In the genomic region with DNA sequence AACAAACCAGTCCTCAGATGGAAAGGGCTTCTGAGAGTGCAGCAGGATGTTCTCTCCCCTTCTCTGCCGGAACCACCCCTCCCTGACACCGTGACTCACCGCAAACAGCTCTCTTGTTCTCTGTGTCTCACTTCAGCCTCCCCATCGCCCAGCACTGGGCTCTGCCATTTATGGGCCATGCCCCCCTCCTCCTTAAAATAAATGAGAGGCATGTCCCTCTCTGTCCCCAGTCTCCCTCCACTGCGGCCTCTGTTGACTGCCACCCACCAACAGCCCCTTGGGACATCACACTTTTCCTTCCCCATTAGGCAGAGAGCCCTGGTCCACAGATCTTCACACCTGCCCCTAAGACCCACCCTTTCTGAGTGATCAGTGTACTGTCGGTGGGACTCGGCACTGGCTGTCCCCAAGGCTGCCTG, we compare ENCODE assay signal across 8 cellular contexts. TPM values are rescaled to one million over a fixed set of nuclear protein-coding genes. Genes with fewer than 3 reads are reported as not detected.
DNase-seq lines count a peak whose midpoint lies in the region; ATAC-seq and TF ChIP-seq lines count a peak whose summit lies in the region.

No MANE protein-coding gene starts in this region.

- ATAC-seq in HG02763 (IDR thresholded peaks at IDR 0.05; ENCODE audit: unreplicated experiment) = peak; percentile 65

- TF ChIP-seq CTCF in GM13977 (IDR thresholded peaks at IDR 0.05; ENCODE audit: extremely low read depth, insufficient read depth, missing control alignments) = no peak

- H3K27me3 Mint-ChIP-seq in activated naive CD4-positive, alpha-beta T cell treated with anti-CD3 and anti-CD28 coated beads, Interleukin-2, amount 10 ng/mL, durations not matched to agents 7 days and 5 days = no peaks in the 10 kb centered on the region

- DNase-seq in GM13977 (ENCODE audit: low spot score) = peak; percentile 82
- peak; percentile 52 for DNase-seq in RPMI7951 (ENCODE audit: low read depth)
- DNase-seq in activated naive CD4-positive, alpha-beta T cell treated with anti-CD3 and anti-CD28 coated beads, Interleukin-2, amount 10 ng/mL, durations not matched to agents 7 days and 5 days = peak; percentile 86
- peak; percentile 81 for DNase-seq in iris pigment epithelial cell (ENCODE audit: low read depth)
- peak; percentile 24 to 68 (median 48) for DNase-seq in stimulated activated CD4-positive, alpha-beta T cell treated with anti-CD3 and anti-CD28 coated beads, TNF-alpha, amount 100 ng/mL, for 24 hours (ENCODE audit: low read depth in 3 of 3)
- DNase-seq in cerebellum (ENCODE audit: low spot score) = no peak
- no peak for DNase-seq in NK-92 (lab: John Stamatoyannopoulos, UW; ENCODE audit: unreplicated experiment)

- CTCF ChIA-PET in activated naive CD4-positive, alpha-beta T cell treated with anti-CD3 and anti-CD28 coated beads, Interleukin-2, amount 10 ng/mL, durations not matched to agents 7 days and 5 days (lab: Charles Lee) = interaction anchor here (3.0 kb wide), 1 partner anchor 11 kb away, joined by 19 read pairs; no protein-coding TSS in a partner anchor

- H3K4me1 Mint-ChIP-seq in activated naive CD4-positive, alpha-beta T cell treated with anti-CD3 and anti-CD28 coated beads, Interleukin-2, amount 10 ng/mL, durations not matched to agents 7 days and 5 days = peaks cover 63% of the 10 kb centered on the region

- H3K4me3 Mint-ChIP-seq in activated naive CD4-positive, alpha-beta T cell treated with anti-CD3 and anti-CD28 coated beads, Interleukin-2, amount 10 ng/mL, durations not matched to agents 7 days and 5 days = peak overlapping the region; percentile 58

- no peaks in the 10 kb centered on the region for H3K9me3 Mint-ChIP-seq in activated naive CD4-positive, alpha-beta T cell treated with anti-CD3 and anti-CD28 coated beads, Interleukin-2, amount 10 ng/mL, durations not matched to agents 7 days and 5 days

- in situ Hi-C loops in GM13977 (cut with MboI; ENCODE audit: low pct_unique_long_range_greater_than_20kb, low sequenced_read_pairs, unreplicated experiment) = no loop called here

- H3K36me3 Mint-ChIP-seq in activated naive CD4-positive, alpha-beta T cell treated with anti-CD3 and anti-CD28 coated beads, Interleukin-2, amount 10 ng/mL, durations not matched to agents 7 days and 5 days = peaks cover 8% of the 10 kb centered on the region

- H3K27ac Mint-ChIP-seq in activated naive CD4-positive, alpha-beta T cell treated with anti-CD3 and anti-CD28 coated beads, Interleukin-2, amount 10 ng/mL, durations not matched to agents 7 days and 5 days = peak overlapping the region; percentile 95

RNA-seq across cellular contexts. Expression of a gene that starts 6.3 kb away (rescaled TPM):
- 11.3 and 13.3 TPM in 2 replicates for total RNA-seq in RPMI7951 (2014; rRNA removed; shearing (Covaris generic))
- total RNA-seq in cerebellum = 1.9 TPM

RNA-seq across cellular contexts. Expression of a gene that starts 12.3 kb away (rescaled TPM):
- total RNA-seq in RPMI7951 (2014; rRNA removed; shearing (Covaris generic)) = 0.24 TPM in 1 of 2 replicates, not detected in the other
- 0.91 TPM for total RNA-seq in cerebellum

RNA-seq across cellular contexts. Expression of a gene that starts 43.8 kb away (rescaled TPM):
- total RNA-seq in RPMI7951 (2014; rRNA removed; shearing (Covaris generic)) = 16.4 and 17.9 TPM in 2 replicates
- total RNA-seq in cerebellum = 29.5 TPM

Comparison
In these comparisons a context has a peak if more than half of its experiments do, and no peak if none do; other contexts are left out.
1. DNase-seq: peak in GM13977 (single experiment), RPMI7951 (single experiment), activated naive CD4-positive, alpha-beta T cell treated with anti-CD3 and anti-CD28 coated beads, Interleukin-2, amount 10 ng/mL, durations not matched to agents 7 days and 5 days (single experiment), iris pigment epithelial cell (single experiment) and stimulated activated CD4-positive, alpha-beta T cell treated with anti-CD3 and anti-CD28 coated beads, TNF-alpha, amount 100 ng/mL, for 24 hours (3 of 3); none in cerebellum (single experiment) and NK-92 (single experiment).